7 cellular contexts compared by ENCODE assay signal in genomic region chrX:23660083-23660765, GRCh38. TPM values are rescaled to one million over a fixed set of nuclear protein-coding genes. Genes with fewer than 3 reads are reported as not detected.
DNase-seq lines count a peak whose midpoint lies in the region; ATAC-seq, FAIRE-seq and TF ChIP-seq lines count a peak whose summit lies in the region.
"Not testable (repeated sequence)": the region's sequence is repeated elsewhere in the genome, so short reads cannot be mapped to it uniquely, and the experiment has no call there.

No MANE protein-coding gene starts in this region.

- not testable (repeated sequence) for H3K9me1 ChIP-seq in K562 (ENCODE audit: control insufficient read depth, insufficient read depth, low read length)

- H3K4me3 ChIP-seq in Karpas-422 (ENCODE audit: low read length): peak overlapping the region; percentile 45
- H3K4me3 ChIP-seq in K562; mesodermal cell (ENCODE audit: extremely low read depth, insufficient read depth, low read length, poor library complexity, severe bottlenecking): not testable (repeated sequence)
- peak overlapping the region; percentile 9 for H3K4me3 ChIP-seq in iPS-15b (ENCODE audit: low read depth, low read length)

- H2BK20ac ChIP-seq in H9 (ENCODE audit: low read depth, low read length, poor library complexity, severe bottlenecking): peak overlapping the region; percentile 46

- H3K27me3 Mint-ChIP-seq in H9 (ENCODE audit: low read depth); progenitor cell of endocrine pancreas: not testable (repeated sequence)

- H3K4me3 Mint-ChIP-seq in H9 (peak overlapping the region; percentile 62 to 68), progenitor cell of endocrine pancreas (ENCODE audit: low read depth) (peak overlapping the region; percentile 54)

- CTCF ChIA-PET in K562 (lab: Yijun Ruan, JAX; ENCODE audit: low intra/inter-chr PET ratio): not testable (repeated sequence)

- BruUV-seq in K562 (replicated peaks; lab: Mats Ljungman, UMichigan): not testable (repeated sequence)

- not testable (repeated sequence) for ATAC-seq in K562

- H2BK12ac ChIP-seq in H9 (ENCODE audit: insufficient read length, low read depth, low read length): not testable (repeated sequence)

- not testable (repeated sequence) for H2AFZ ChIP-seq in H9 (ENCODE audit: low read length)
- peak overlapping the region; percentile 60; the same call in 1 of the 2 replicates for H2AFZ ChIP-seq in Karpas-422 (ENCODE audit: low read length)
- H2AFZ ChIP-seq in K562 (ENCODE audit: low read depth, low read length): peak overlapping the region; percentile 68

- POLR2A ChIA-PET in K562 (lab: Yijun Ruan, JAX): not testable (repeated sequence)

- not testable (repeated sequence) for H3K9me2 ChIP-seq in Karpas-422 (replicated peaks; ENCODE audit: insufficient read depth, low read length)

- not testable (repeated sequence) for H3K4ac ChIP-seq in H9 (ENCODE audit: low read depth, low read length)

- H2BK5ac ChIP-seq in H9 (ENCODE audit: insufficient read length, low read length): not testable (repeated sequence)

- not testable (repeated sequence) for H3K79me1 ChIP-seq in H9 (ENCODE audit: insufficient read depth, low read depth, low read length, poor library complexity, severe bottlenecking)

- H3K27ac ChIP-seq in H9 (ENCODE audit: insufficient read length, low read depth, low read length) (peak overlapping the region; percentile 91), mesodermal cell (ENCODE audit: low read depth, low read length, severe bottlenecking) (peak overlapping the region; percentile 10)
- not testable (repeated sequence) for H3K27ac ChIP-seq in Karpas-422 (ENCODE audit: low read length); K562 (ENCODE audit: extremely low read depth, low read depth, low read length)

- not testable (repeated sequence) for TF ChIP-seq CTCF in H9 (conservative IDR thresholded peaks at IDR 0.05); K562 (IDR thresholded peaks at IDR 0.05 in 2 of 3, conservative IDR thresholded peaks at IDR 0.05 in 1 of 3; ENCODE audit: insufficient read depth in 2 of 3, low read depth in 1 of 3, low read length in 3 of 3); progenitor cell of endocrine pancreas (IDR thresholded peaks at IDR 0.05; ENCODE audit: unreplicated experiment)

- H4K8ac ChIP-seq in H9 (replicated peaks; ENCODE audit: insufficient read length, low read depth, low read length): not testable (repeated sequence)

- H3K4me1 Mint-ChIP-seq in H9 (peaks cover 29 to 30% of the 10 kb centered on the region in 2 experiments), progenitor cell of endocrine pancreas (ENCODE audit: low read depth) (peaks cover 22% of the 10 kb centered on the region)

- peaks cover 3 to 19% (median 4%) of the 10 kb centered on the region in 3 experiments; a peak in 4 of 7 replicates for H3K36me3 Mint-ChIP-seq in H9 (ENCODE audit: insufficient read depth in 1 of 3, low read depth in 3 of 3)
- not testable (repeated sequence) for H3K36me3 Mint-ChIP-seq in progenitor cell of endocrine pancreas (ENCODE audit: insufficient read depth)

- H4K20me1 ChIP-seq in H9 (ENCODE audit: control insufficient read depth, insufficient read depth, insufficient read length); Karpas-422 (ENCODE audit: insufficient read depth, low read depth, low read length); K562 (replicated peaks; ENCODE audit: control insufficient read depth, insufficient read depth, low read length): not testable (repeated sequence)

- not testable (repeated sequence) for H3K23ac ChIP-seq in H9 (ENCODE audit: insufficient read length, low read depth, low read length)

- WGBS in H9 (ENCODE audit: extremely low coverage, insufficient read length, low lambda C conversion rate): no CpG with 5 or more reads among the region's 8 CpGs
- WGBS in K562 (ENCODE audit: insufficient coverage, low coverage, missing lambda C conversion rate): 40% methylated on average over 4 of the region's 8 CpGs
- 0% methylated on average over 1 of the region's 8 CpGs; no CpG with 5 or more reads in 1 of the 2 experiments for WGBS in mesodermal cell (ENCODE audit: insufficient coverage in 2 of 2), 2 experiments

- not testable (repeated sequence) for H4K5ac ChIP-seq in H9 (ENCODE audit: insufficient read length, low read depth, low read length)

- TF ChIP-seq RAD21 in K562 (CRISPR knock-in tag; conservative IDR thresholded peaks at IDR 0.05 in 1 of 2, IDR thresholded peaks at IDR 0.05 in 1 of 2): not testable (repeated sequence)

- in situ Hi-C loops in K562 (cut with MboI): not testable (repeated sequence)

- H2BK15ac ChIP-seq in H9 (ENCODE audit: low read depth, low read length): not testable (repeated sequence)

- not testable (repeated sequence) for H2AK5ac ChIP-seq in H9 (ENCODE audit: insufficient read length, low read length)

- not testable (repeated sequence) for TF ChIP-seq POLR2A in K562 (conservative IDR thresholded peaks at IDR 0.05)

- H4K91ac ChIP-seq in H9 (ENCODE audit: insufficient read length, low read depth, low read length): not testable (repeated sequence)

- TF ChIP-seq EP300 in K562 (IDR thresholded peaks at IDR 0.05; ENCODE audit: low read length): not testable (repeated sequence)

- H3K27ac Mint-ChIP-seq in H9 (peak overlapping the region; percentile 84 to 96 (median 96)), progenitor cell of endocrine pancreas (peak overlapping the region; percentile 90)

- H3K9ac ChIP-seq in H9 (ENCODE audit: extremely low read depth, insufficient read length, low read length): peak overlapping the region; percentile 48
- peak overlapping the region; percentile 45 for H3K9ac ChIP-seq in Karpas-422 (ENCODE audit: low read length)
- H3K9ac ChIP-seq in K562 (ENCODE audit: insufficient read depth in 1 of 2, low read depth in 2 of 2, low read length in 2 of 2): not testable (repeated sequence)
- peak overlapping the region; percentile 14 for H3K9ac ChIP-seq in iPS-15b (ENCODE audit: low read depth, low read length)

- intact Hi-C loops in K562 (cut with micrococcal nuclease): not testable (repeated sequence)

- peak overlapping the region; percentile 50 for H3K18ac ChIP-seq in H9 (ENCODE audit: insufficient read length, low read depth, low read length)

- H3K79me2 ChIP-seq in H9 (ENCODE audit: insufficient read depth, low read length); Karpas-422 (ENCODE audit: low read length); K562 (ENCODE audit: control insufficient read depth, insufficient read depth, low read length): not testable (repeated sequence)

- H3K4me1 ChIP-seq in H9 (ENCODE audit: insufficient read depth, low read length); K562 (replicated peaks in 1 of 2; ENCODE audit: control insufficient read depth in 2 of 2, insufficient read depth in 2 of 2, low read length in 2 of 2); mesodermal cell (ENCODE audit: control insufficient read depth, insufficient read depth, low read length, poor library complexity, severe bottlenecking): not testable (repeated sequence)
- H3K4me1 ChIP-seq in Karpas-422 (ENCODE audit: low read length) (peaks cover 29% of the 10 kb centered on the region), iPS-15b (ENCODE audit: control insufficient read depth, insufficient read depth, low read length) (peaks cover 12% of the 10 kb centered on the region)

- peak overlapping the region; percentile 72 for H3T11ph ChIP-seq in H9 (ENCODE audit: low read length)

- not testable (repeated sequence) for H3K9me3 Mint-ChIP-seq in H9; progenitor cell of endocrine pancreas (ENCODE audit: low read depth)

- not testable (repeated sequence) for H3K56ac ChIP-seq in H9 (ENCODE audit: insufficient read length, low read depth, low read length)

- H3K36me3 ChIP-seq in Karpas-422 (ENCODE audit: insufficient read depth, low read length); K562 (ENCODE audit: control insufficient read depth, insufficient read depth, low read length); iPS-15b (ENCODE audit: control insufficient read depth, insufficient read depth, low read length); mesodermal cell (ENCODE audit: control insufficient read depth, insufficient read depth, low read length): not testable (repeated sequence)

- H3K27me3 ChIP-seq in H9 (ENCODE audit: insufficient read depth, low read length); Karpas-422 (ENCODE audit: low read length); K562 (ENCODE audit: control insufficient read depth in 2 of 2, insufficient read depth in 2 of 2, low read length in 2 of 2); iPS-15b (ENCODE audit: control insufficient read depth, insufficient read depth, low read length): not testable (repeated sequence)

- H3K9me3 ChIP-seq in H9 (ENCODE audit: control insufficient read depth, low read depth, low read length); Karpas-422 (ENCODE audit: low read length); K562 (replicated peaks; ENCODE audit: control insufficient read depth, insufficient read depth, low read depth, low read length); iPS-15b (ENCODE audit: control insufficient read depth, insufficient read depth, low read length); mesodermal cell (ENCODE audit: control insufficient read depth, low read length): not testable (repeated sequence)

- not testable (repeated sequence) for H2BK120ac ChIP-seq in H9 (ENCODE audit: low read depth, low read length, poor library complexity, severe bottlenecking)

- FAIRE-seq in K562 (lab: Jason Lieb, UNC): not testable (repeated sequence)

- H3K14ac ChIP-seq in H9 (ENCODE audit: insufficient read depth, low read length): peak overlapping the region; percentile 53; the same call in 1 of the 2 replicates

- peak; percentile 60 for DNase-seq in H9
- not testable (repeated sequence) for DNase-seq in Karpas-422; K562 (ENCODE audit: extremely low read depth in 1 of 4, low spot score in 3 of 4); progenitor cell of endocrine pancreas (ENCODE audit: low spot score, unreplicated experiment)
- peak; percentile 58 for DNase-seq in OCI-M1 (lab: John Stamatoyannopoulos, UW)

- H3K23me2 ChIP-seq in H9 (ENCODE audit: insufficient read length, low read depth, low read length, poor library complexity, severe bottlenecking): not testable (repeated sequence)

- peak overlapping the region; percentile 28 for H3K4me2 ChIP-seq in H9 (ENCODE audit: insufficient read depth, insufficient read length, low read length)
- peak overlapping the region; percentile 60 for H3K4me2 ChIP-seq in Karpas-422 (ENCODE audit: low read depth, low read length, poor library complexity, severe bottlenecking)
- H3K4me2 ChIP-seq in K562 (ENCODE audit: insufficient read depth, low read length): not testable (repeated sequence)

RNA-seq across cellular contexts. Expression of gene PRDX4, which starts 7.1 kb away (rescaled TPM):
- total RNA-seq in H9 (2021) (256 and 267 TPM in 2 replicates), K562 (2014; rRNA removed) (179 and 182 TPM in 2 replicates), K562 (2014; rRNA removed; fragmentation: Illumina TruSeq; extraction: Trizol) (220 and 236 TPM in 2 replicates), K562 (2015; rRNA removed; fragmentation: Illumina TruSeq; extraction: Trizol) (248 and 253 TPM in 2 replicates), K562 (2021) (130 and 145 TPM in 2 replicates), progenitor cell of endocrine pancreas (133 and 151 TPM in 2 replicates)
- total RNA-seq in Karpas-422 (2014; rRNA removed; shearing (Covaris generic); ENCODE audit: low replicate concordance): 64.6 and 66.2 TPM in 2 replicates
- total RNA-seq in K562 (2011; cell fraction: chromatin; rRNA removed; ENCODE audit: low replicate concordance): 120 and 124 TPM in 2 replicates
- total RNA-seq in K562 (2011; cell fraction: nucleolus; rRNA removed): 225 and 230 TPM in 2 replicates
- 193 and 236 TPM in 2 replicates for total RNA-seq in K562 (2011; cell fraction: nucleoplasm; rRNA removed)
- polyA plus RNA-seq in K562 (2011; rRNA removed) (148 and 201 TPM in 2 replicates), K562 (2014; fragmentation: Illumina TruSeq; extraction: Trizol) (153 and 187 TPM in 2 replicates), K562 (2014; fragmentation: Nextera tagmentation; extraction: Ambion mirVana) (10 to 100 TPM; 28.6 to 63.9 TPM), K562 (2014; rRNA removed) (151 and 177 TPM in 2 replicates)
- polyA plus RNA-seq in K562 (2011; cell fraction: cytosol; rRNA removed): 120 and 153 TPM in 2 replicates
- 31.2 and 46.1 TPM in 2 replicates for polyA plus RNA-seq in K562 (2011; cell fraction: nucleus; rRNA removed)
- polyA plus RNA-seq in K562 (2012): 110 and 135 TPM in 2 replicates
- polyA minus RNA-seq in K562 (2011; rRNA and poly(A)+ RNA removed): 108 and 114 TPM in 2 replicates
- 46.4 and 66.4 TPM in 2 replicates for polyA minus RNA-seq in K562 (2011; cell fraction: cytosol; rRNA and poly(A)+ RNA removed)
- polyA minus RNA-seq in K562 (2011; cell fraction: nucleus; rRNA and poly(A)+ RNA removed): 12.7 and 20.8 TPM in 2 replicates
- polyA plus RNA-seq in mesodermal cell (2013, experiment 1 of 2): 279 TPM
- 269 TPM for polyA plus RNA-seq in mesodermal cell (2013, experiment 2 of 2)
